In genomic region chr20:50126662-50127061, GRCh38 we compare ENCODE assay signal across 1 cellular context.
TF ChIP-seq lines count a peak whose summit lies in the region.

No MANE protein-coding gene starts in this region.

TF ChIP-seq in WTC11, 78 proteins besides CTCF, POLR2A, EP300 and RAD21 (continued from another document):
- TF ChIP-seq ATF2 (CRISPR knock-in tag; IDR thresholded peaks at IDR 0.05; ENCODE audit: borderline replicate concordance, low read depth), result no peak
- TF ChIP-seq ZNF232 (CRISPR knock-in tag; IDR thresholded peaks at IDR 0.05), result no peak
- TF ChIP-seq E2F1 (CRISPR knock-in tag; IDR thresholded peaks at IDR 0.05), result no peak
- no peak for TF ChIP-seq NR3C1 (CRISPR knock-in tag; conservative IDR thresholded peaks at IDR 0.05; ENCODE audit: low read depth)
- TF ChIP-seq OVOL2 (CRISPR knock-in tag; IDR thresholded peaks at IDR 0.05; ENCODE audit: borderline replicate concordance), result no peak
- TF ChIP-seq ZNF671 (CRISPR knock-in tag; IDR thresholded peaks at IDR 0.05), result no peak
- TF ChIP-seq FOXK1 (CRISPR knock-in tag; IDR thresholded peaks at IDR 0.05), result no peak
TF ChIP-seq in WTC11: peak in this region for 0.
